ENCODE assay signal across 1 cellular context in genomic region chr17:35046740-35047283, GRCh38.
TF ChIP-seq lines count a peak whose summit lies in the region.

No MANE protein-coding gene starts in this region.

TF ChIP-seq in GM23338, 12 proteins besides CTCF, POLR2A, EP300 and RAD21 (continued from another document):
- TF ChIP-seq ETS1 (IDR thresholded peaks at IDR 0.05) (no peak), ZNF114 (CRISPR knock-in tag; IDR thresholded peaks at IDR 0.05) (no peak), EZH2phosphoT487 (IDR thresholded peaks at IDR 0.05; ENCODE audit: unreplicated experiment) (no peak), JUNB (IDR thresholded peaks at IDR 0.05; ENCODE audit: unreplicated experiment) (no peak), EZH2 (IDR thresholded peaks at IDR 0.05; ENCODE audit: low read depth, unreplicated experiment) (no peak), STAT1 (IDR thresholded peaks at IDR 0.05; ENCODE audit: unreplicated experiment) (no peak)
